ENCODE assay signal across 8 cellular contexts in genomic region chr4:83356899-83357661, GRCh38. TPM values are rescaled to one million over a fixed set of nuclear protein-coding genes. Genes with fewer than 3 reads are reported as not detected.
DNase-seq lines count a peak whose midpoint lies in the region; ATAC-seq and TF ChIP-seq lines count a peak whose summit lies in the region.

No MANE protein-coding gene starts in this region.

- 0 out of 2 replicates have a peak, but pooled peaks cover 2% of the 10 kb centered on the region for H3K9me1 ChIP-seq in IMR-90 (ENCODE audit: insufficient read depth, low read length)

- H2BK120ac ChIP-seq in IMR-90 (ENCODE audit: low read depth, low read length): peak overlapping the region; percentile 53; the same call in 1 of the 2 replicates

- H3K14ac ChIP-seq in IMR-90 (replicated peaks; ENCODE audit: low read depth, low read length): no peak overlapping the region

- H3K4me3 ChIP-seq in IMR-90 (ENCODE audit: insufficient read depth, low read depth, low read length) (no peak overlapping the region), cardiac fibroblast (replicated peaks in 1 of 2; ENCODE audit: low read depth in 2 of 2, low read length in 2 of 2) (no peak overlapping the region)

- H3K18ac ChIP-seq in IMR-90 (ENCODE audit: low read depth, low read length): peak overlapping the region; percentile 79

- H4K20me1 ChIP-seq in IMR-90 (ENCODE audit: insufficient read depth, low read length): no peaks in the 10 kb centered on the region

- no peak overlapping the region for H2AK9ac ChIP-seq in IMR-90 (replicated peaks; ENCODE audit: low read depth, low read length, poor library complexity)

- no peaks in the 10 kb centered on the region for H3K79me1 ChIP-seq in IMR-90 (ENCODE audit: low read depth in 1 of 2, low read length in 2 of 2)

- H3K27ac Mint-ChIP-seq in progenitor cell of endocrine pancreas: peak overlapping the region; percentile 73

- intact Hi-C loops in IMR-90 (cut with micrococcal nuclease): no loop called here

- no peak overlapping the region for H4K8ac ChIP-seq in IMR-90 (ENCODE audit: low read depth in 2 of 2, low read length in 2 of 2)

- peak; percentile 83 for ATAC-seq in IMR-90 (ENCODE audit: low read depth)

- BruUV-seq in IMR-90 (replicated peaks; lab: Mats Ljungman, UMichigan): no TSS peak

- no peak overlapping the region; the same call in 1 of the 2 replicates for H3K4me2 ChIP-seq in IMR-90 (ENCODE audit: low read depth, low read length)

- dilution Hi-C loops in IMR-90 (cut with HindIII; ENCODE audit: low sequenced_read_pairs, unreplicated experiment): no loop called here

- H3K9me3 Mint-ChIP-seq in progenitor cell of endocrine pancreas (ENCODE audit: low read depth): peaks cover 11% of the 10 kb centered on the region

- H3K27ac ChIP-seq in IMR-90 (ENCODE audit: insufficient read depth, low read length): peak overlapping the region; percentile 76; the same call in 1 of the 2 replicates
- H3K27ac ChIP-seq in caudate nucleus (ENCODE audit: low read depth, low read length): no peak overlapping the region

- no peak overlapping the region for H3K4me3 Mint-ChIP-seq in progenitor cell of endocrine pancreas (ENCODE audit: low read depth)

- H3K27me3 Mint-ChIP-seq in progenitor cell of endocrine pancreas: no peaks in the 10 kb centered on the region

- H3K4me1 Mint-ChIP-seq in progenitor cell of endocrine pancreas (ENCODE audit: low read depth): peaks cover 10% of the 10 kb centered on the region

- H3K4me1 ChIP-seq in IMR-90 (ENCODE audit: control insufficient read depth, insufficient read depth, low read length): peaks cover 6% of the 10 kb centered on the region

- TF ChIP-seq RAD21 in IMR-90 (IDR thresholded peaks at IDR 0.05; ENCODE audit: low read length): no peak

- H2BK5ac ChIP-seq in IMR-90 (ENCODE audit: low read depth, low read length, poor library complexity, severe bottlenecking): peak overlapping the region; percentile 72

- no peaks in the 10 kb centered on the region for H3K9me3 ChIP-seq in IMR-90 (ENCODE audit: control insufficient read depth, insufficient read depth, low read length)

- H3K56ac ChIP-seq in IMR-90 (ENCODE audit: extremely low read depth, insufficient read depth, low read length): no peak overlapping the region

- no peak for TF ChIP-seq CTCF in IMR-90 (conservative IDR thresholded peaks at IDR 0.05; ENCODE audit: low read depth, low read length)
- no peak for TF ChIP-seq CTCF in cardiac fibroblast (IDR thresholded peaks at IDR 0.05; ENCODE audit: low read depth, low read length)
- no peak for TF ChIP-seq CTCF in progenitor cell of endocrine pancreas (IDR thresholded peaks at IDR 0.05; ENCODE audit: unreplicated experiment)

- no peak overlapping the region for H2BK15ac ChIP-seq in IMR-90 (ENCODE audit: low read depth, low read length)

- peak; percentile 50 for DNase-seq in stimulated activated CD4-positive, alpha-beta T cell treated with anti-CD3 and anti-CD28 coated beads, Interleukin-1b, Interleukin-23, amount 100 ng/mL, for 48 hours
- no peak for DNase-seq in stimulated activated CD4-positive, alpha-beta T cell treated with anti-CD3 and anti-CD28 coated beads, Interleukin-4, amount 100 ng/mL, for 1 hour
- DNase-seq in IMR-90 (peak; percentile 91), cardiac fibroblast (ENCODE audit: low read depth in 2 of 2) (peak; percentile 95 to 97), progenitor cell of endocrine pancreas (ENCODE audit: low spot score, unreplicated experiment) (no peak), NCI-H1092 (lab: John Stamatoyannopoulos, UW) (no peak), caudate nucleus (lab: John Stamatoyannopoulos, UW) (no peak), NK-92 (lab: John Stamatoyannopoulos, UW; ENCODE audit: unreplicated experiment) (no peak)

- no peaks in the 10 kb centered on the region for H3K36me3 ChIP-seq in IMR-90 (ENCODE audit: control insufficient read depth, insufficient read depth, low read length)

- no peaks in the 10 kb centered on the region for H3K36me3 Mint-ChIP-seq in progenitor cell of endocrine pancreas (ENCODE audit: insufficient read depth)

- H2BK20ac ChIP-seq in IMR-90 (ENCODE audit: low read depth, low read length): peak overlapping the region; percentile 27; the same call in 1 of the 2 replicates

- no peak overlapping the region for H3K23ac ChIP-seq in IMR-90 (ENCODE audit: low read depth, low read length)

- no CpG with 5 or more reads among the region's 4 CpGs for WGBS in IMR-90 (ENCODE audit: extremely low coverage in 2 of 2, insufficient read length in 1 of 2), 2 experiments

- CTCF ChIA-PET in IMR-90 (lab: Yijun Ruan, JAX): interaction anchor here (0.5 to 0.6 kb wide), 2 partner anchors 48 to 55 kb away, joined by 3 read pairs; no protein-coding TSS in a partner anchor

- no peak for TF ChIP-seq POLR2A in IMR-90 (IDR thresholded peaks at IDR 0.05; ENCODE audit: low read depth, low read length)

- no peak overlapping the region for H3K9ac ChIP-seq in IMR-90 (ENCODE audit: low read depth, low read length)

- POLR2A ChIA-PET in IMR-90 (lab: Charles Lee; ENCODE audit: unreplicated experiment): interaction anchor here (0.7 kb wide), 1 partner anchor 1312 kb away, joined by 7 read pairs; no protein-coding TSS in a partner anchor

- H3K4ac ChIP-seq in IMR-90 (ENCODE audit: low read depth, low read length): 0 out of 2 replicates have a peak overlapping the region, but pooled peaks have one; percentile 38

- H3K27me3 ChIP-seq in IMR-90 (ENCODE audit: control insufficient read depth, insufficient read depth, low read length): no peaks in the 10 kb centered on the region; the same call in 1 of the 2 replicates

- in situ Hi-C loops in IMR-90 (cut with MboI; ENCODE audit: low sequenced_read_pairs): no loop called here

- H2AFZ ChIP-seq in IMR-90 (replicated peaks; ENCODE audit: low read length, poor library complexity): no peak overlapping the region

- peak overlapping the region; percentile 43; the same call in 1 of the 2 replicates for H4K91ac ChIP-seq in IMR-90 (ENCODE audit: insufficient read depth, low read depth, low read length)

- H4K5ac ChIP-seq in IMR-90 (ENCODE audit: low read depth, low read length): peak overlapping the region; percentile 48; the same call in 1 of the 2 replicates

- 0 out of 2 replicates have a peak overlapping the region, but pooled peaks have one; percentile 29 for H2AK5ac ChIP-seq in IMR-90 (ENCODE audit: low read depth, low read length)

TF ChIP-seq in IMR-90, 13 proteins besides CTCF, POLR2A, EP300 and RAD21:
- TF ChIP-seq NFE2L2 (IDR thresholded peaks at IDR 0.05; ENCODE audit: low read depth, low read length) (no peak), RCOR1 (IDR thresholded peaks at IDR 0.05; ENCODE audit: insufficient replicate concordance, low read length) (no peak), FOS (IDR thresholded peaks at IDR 0.05; ENCODE audit: low read depth, low read length) (peak; percentile 81; the same call in 1 of the 2 replicates), MXI1 (IDR thresholded peaks at IDR 0.05; ENCODE audit: borderline replicate concordance, low read depth, low read length) (no peak), RFX5 (IDR thresholded peaks at IDR 0.05; ENCODE audit: low read depth, low read length) (no peak), CHD1 (IDR thresholded peaks at IDR 0.05; ENCODE audit: low read depth, low read length) (no peak), SMC3 (IDR thresholded peaks at IDR 0.05; ENCODE audit: low read depth, low read length) (no peak), CEBPB (IDR thresholded peaks at IDR 0.05; ENCODE audit: low read depth, low read length) (0 out of 2 replicates have a peak, but pooled peaks have one; percentile 7), ELK1 (IDR thresholded peaks at IDR 0.05; ENCODE audit: borderline replicate concordance, low read depth, low read length) (no peak), BHLHE40 (IDR thresholded peaks at IDR 0.05; ENCODE audit: low read depth, low read length) (peak; percentile 61), USF2 (IDR thresholded peaks at IDR 0.05; ENCODE audit: low read depth, low read length) (no peak), MAZ (IDR thresholded peaks at IDR 0.05; ENCODE audit: borderline replicate concordance, low read depth, low read length) (no peak), MAFK (IDR thresholded peaks at IDR 0.05; ENCODE audit: low read depth, low read length) (no peak)

RNA-seq across cellular contexts. Expression of gene HPSE, which starts 22.4 kb away (rescaled TPM):
- total RNA-seq in IMR-90 (2012; rRNA removed): under 0.01 and 0.28 TPM in 2 replicates
- 0.09 TPM in 2 replicates for polyA plus RNA-seq in IMR-90 (2012; rRNA removed)
- 0.03 and 0.05 TPM in 2 replicates for polyA plus RNA-seq in IMR-90 (2012; cell fraction: cytosol; rRNA removed)
- polyA plus RNA-seq in IMR-90 (2012; cell fraction: nucleus; rRNA removed; ENCODE audit: low replicate concordance): 0.02 and 0.05 TPM in 2 replicates
- 2.8 and 3.6 TPM in 2 replicates for total RNA-seq in progenitor cell of endocrine pancreas

Comparison
In these comparisons a context has a peak if more than half of its experiments do, and no peak if none do; other contexts are left out.
1. DNase-seq: peak in stimulated activated CD4-positive, alpha-beta T cell treated with anti-CD3 and anti-CD28 coated beads, Interleukin-1b, Interleukin-23, amount 100 ng/mL, for 48 hours (single experiment), IMR-90 (single experiment) and cardiac fibroblast (2 of 2); none in stimulated activated CD4-positive, alpha-beta T cell treated with anti-CD3 and anti-CD28 coated beads, Interleukin-4, amount 100 ng/mL, for 1 hour (single experiment), progenitor cell of endocrine pancreas (single experiment), NCI-H1092 (single experiment), caudate nucleus (0 of 61) and NK-92 (single experiment).